30 cellular contexts compared by ENCODE assay signal in genomic region chr14:50434530-50434929, GRCh38.
"Had no signal": no experiment of that assay in that cellular context is flagged by ENCODE, and none has a peak within 500 bp of the region (broad histone marks: within the 10 kb centered on the region; RNA-seq: fewer than 3 reads in every experiment).

No MANE protein-coding gene starts in this region.

- ATAC-seq: activated naive CD4-positive, alpha-beta T cell treated with anti-CD3 and anti-CD28 coated beads, Interleukin-2, amount 50 U/mL, for 72 hours; activated naive CD8-positive, alpha-beta T cell treated with anti-CD3 and anti-CD28 coated beads, Interleukin-2, amount 50 U/mL, for 24 hours; activated T-cell treated with anti-CD3 and anti-CD28 coated beads, Interleukin-2, amount 50 U/mL, for 4 hours; Panc1; T-helper 17 cell had no signal

- DNase-seq: activated CD4-positive, alpha-beta memory T cell treated with anti-CD3 and anti-CD28 coated beads for 36 hours; activated CD4-positive, alpha-beta T cell treated with anti-CD3 and anti-CD28 coated beads, Interleukin-2, amount 10 ng/mL, durations not matched to agents 7 days and 5 days; activated CD4-positive, CD25-positive, alpha-beta regulatory T cell; activated CD8-positive, alpha-beta memory T cell treated with anti-CD3 and anti-CD28 coated beads for 24 hours; activated effector memory CD4-positive, alpha-beta T cell treated with anti-CD3 and anti-CD28 coated beads, Interleukin-2, amount 50 U/mL, for 16 hours; activated naive CD4-positive, alpha-beta T cell treated with Interleukin-2 at 50 U/mL for 16 hours; activated naive CD8-positive, alpha-beta T cell treated with anti-CD3 and anti-CD28 coated beads, Interleukin-2, amount 50 U/mL, for 24 hours; activated T-cell treated with anti-CD3 and anti-CD28 coated beads, Interleukin-2, amount 50 U/mL, for 4 hours; amygdala; KG1; NCI-H1048; NCI-H1417; NCI-H1694; NCI-H2029; NCI-H2107; NCI-H2171 treated with DMSO at 0.1 percent for 48 hours; NCI-H226; NCI-H510A; NCI-H526 treated with DMSO at 0.1 percent for 48 hours; NCI-H82; Right ventricle myocardium superior; SJCRH30; T-helper 17 cell; T-helper 9 cell had no signal

- H3K4me1 Mint-ChIP-seq: activated CD4-positive, alpha-beta T cell treated with anti-CD3 and anti-CD28 coated beads, Interleukin-2, amount 10 ng/mL, durations not matched to agents 7 days and 5 days; activated naive CD8-positive, alpha-beta T cell treated with anti-CD3 and anti-CD28 coated beads, Interleukin-2, amount 50 U/mL, for 24 hours; brain; central memory CD8-positive, alpha-beta T cell; T-helper 17 cell had no signal

- H3K27me3 ChIP-seq: SJCRH30 had no signal

- H3K27me3 Mint-ChIP-seq: activated CD4-positive, alpha-beta memory T cell treated with anti-CD3 and anti-CD28 coated beads for 36 hours; activated CD4-positive, alpha-beta T cell treated with anti-CD3 and anti-CD28 coated beads, Interleukin-2, amount 10 ng/mL, durations not matched to agents 7 days and 5 days; activated naive CD8-positive, alpha-beta T cell treated with anti-CD3 and anti-CD28 coated beads, Interleukin-2, amount 50 U/mL, for 24 hours; brain; central memory CD8-positive, alpha-beta T cell; T-helper 17 cell had no signal

- H3K27ac Mint-ChIP-seq: activated CD4-positive, alpha-beta memory T cell treated with anti-CD3 and anti-CD28 coated beads for 36 hours; activated CD4-positive, alpha-beta T cell treated with anti-CD3 and anti-CD28 coated beads, Interleukin-2, amount 10 ng/mL, durations not matched to agents 7 days and 5 days; activated naive CD4-positive, alpha-beta T cell treated with anti-CD3 and anti-CD28 coated beads, Interleukin-2, amount 50 U/mL, for 72 hours; activated naive CD8-positive, alpha-beta T cell treated with anti-CD3 and anti-CD28 coated beads, Interleukin-2, amount 50 U/mL, for 24 hours; T-helper 17 cell had no signal

- H3K4me3 Mint-ChIP-seq: activated CD4-positive, alpha-beta memory T cell treated with anti-CD3 and anti-CD28 coated beads for 36 hours; activated CD4-positive, alpha-beta T cell treated with anti-CD3 and anti-CD28 coated beads, Interleukin-2, amount 10 ng/mL, durations not matched to agents 7 days and 5 days; activated naive CD8-positive, alpha-beta T cell treated with anti-CD3 and anti-CD28 coated beads, Interleukin-2, amount 50 U/mL, for 24 hours; activated T-cell treated with anti-CD3 and anti-CD28 coated beads, Interleukin-2, amount 50 U/mL, for 4 hours; brain; central memory CD8-positive, alpha-beta T cell; T-helper 17 cell had no signal

- H3K4me3 ChIP-seq: SJCRH30 had no signal

- H3K27ac ChIP-seq: RWPE1, SJCRH30 had no signal

- H3K9me3 Mint-ChIP-seq: activated naive CD4-positive, alpha-beta T cell treated with anti-CD3 and anti-CD28 coated beads, Interleukin-2, amount 50 U/mL, for 72 hours; central memory CD8-positive, alpha-beta T cell had no signal

- FAIRE-seq: astrocyte had no signal

- H3K4me1 ChIP-seq: SJCRH30 had no signal
